23 cellular contexts compared by ENCODE assay signal in genomic region chr5:33072296-33072695, GRCh38.
"Had no signal": no experiment of that assay in that cellular context is flagged by ENCODE, and none has a peak within 500 bp of the region (broad histone marks: within the 10 kb centered on the region; RNA-seq: fewer than 3 reads in every experiment).

No MANE protein-coding gene starts in this region.

- H3K4me3 ChIP-seq: coronary artery, gastroesophageal sphincter, left lung, lower lobe of right lung, psoas muscle, spleen, tibial artery, upper lobe of left lung, vagina had no signal

- FAIRE-seq: endothelial cell of umbilical vein had no signal

- H3K27me3 ChIP-seq: gastroesophageal sphincter, left lung, spleen, tibial artery, upper lobe of left lung, vagina had no signal

- ATAC-seq: esophagus mucosa; gastroesophageal sphincter; left lung; lower lobe of right lung; psoas muscle; sciatic nerve; stimulated activated memory B cell treated with anti-CD40 and anti-IgM and Interleukin-4, amounts not matched to agents 10 μg/mL and 1 μg/mL and 100 μg/mL, for 72 hours had no signal

- DNase-seq: effector CD4-positive, alpha-beta T cell; endodermal cell; glutamatergic neuron; islet precursor cell; left lung; lower lobe of right lung; mesenchymal stem cell; midbrain; psoas muscle; retina; spleen; stimulated activated CD4-positive, alpha-beta T cell treated with anti-CD3 and anti-CD28 coated beads, Interleukin-15, amount 100 ng/mL, for 24 hours; stimulated activated CD4-positive, alpha-beta T cell treated with anti-CD3 and anti-CD28 coated beads, Interleukin-1b, Interleukin-23, amount 100 ng/mL, for 48 hours; stimulated activated CD4-positive, alpha-beta T cell treated with anti-CD3 and anti-CD28 coated beads, Interleukin-4, amount 100 ng/mL, for 24 hours; tibial artery; upper lobe of left lung had no signal

- H3K36me3 ChIP-seq: gastroesophageal sphincter, left lung, lower lobe of right lung, spleen, tibial artery, upper lobe of left lung, vagina had no signal

- H3K9me3 ChIP-seq: gastroesophageal sphincter, left lung, lower lobe of right lung, psoas muscle, tibial artery, upper lobe of left lung, vagina had no signal

- H3K4me1 ChIP-seq: gastroesophageal sphincter, left lung, lower lobe of right lung, psoas muscle, spleen, upper lobe of left lung, vagina had no signal

- H3K27ac ChIP-seq: coronary artery, gastroesophageal sphincter, left lung, lower lobe of right lung, psoas muscle, spleen, tibial artery, upper lobe of left lung, vagina had no signal
